Comparison of ENCODE assay signal across 19 cellular contexts in the genomic region with DNA sequence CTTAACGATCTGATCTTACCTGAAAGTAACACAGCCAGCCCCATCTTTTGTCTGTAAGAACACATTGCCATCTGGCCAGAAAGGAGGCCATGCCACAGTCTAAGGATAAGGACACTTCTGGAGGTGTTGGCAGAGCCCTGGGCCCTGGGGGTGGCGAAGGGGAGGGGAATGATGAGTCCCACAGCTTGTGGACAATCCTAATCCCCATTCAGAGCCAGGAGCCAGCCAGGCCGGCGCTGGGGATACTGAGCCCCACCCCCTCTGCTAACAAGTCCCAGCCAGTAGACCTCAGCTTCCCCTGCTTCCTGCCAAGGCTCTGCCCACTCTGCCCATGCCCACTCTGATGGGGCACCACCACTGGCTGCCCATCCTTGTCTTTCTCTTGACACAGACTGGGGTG.
DNase-seq lines count a peak whose midpoint lies in the region; FAIRE-seq and TF ChIP-seq lines count a peak whose summit lies in the region.
"Had no signal": no experiment of that assay in that cellular context is flagged by ENCODE, and none has a peak within 500 bp of the region (broad histone marks: within the 10 kb centered on the region; RNA-seq: fewer than 3 reads in every experiment).

No MANE protein-coding gene starts in this region.

- no peak for TF ChIP-seq CTCF in D721Med (IDR thresholded peaks at IDR 0.05; ENCODE audit: insufficient read depth, missing control alignments)
- TF ChIP-seq CTCF in spleen (IDR thresholded peaks at IDR 0.05 in 8 of 11, conservative IDR thresholded peaks at IDR 0.05 in 3 of 11): no peak

- no peaks in the 10 kb centered on the region for H3K4me1 Mint-ChIP-seq in activated CD4-positive, alpha-beta memory T cell treated with anti-CD3 and anti-CD28 coated beads, Interleukin-2, amount 10 ng/mL, durations not matched to agents 7 days and 5 days

- H3K4me1 ChIP-seq in spleen: peaks cover 0 to 12% (median 3%) of the 10 kb centered on the region in 6 donors
- H3K4me1 ChIP-seq: Caco-2 had no signal

- H3K27ac ChIP-seq in spleen: no peak overlapping the region
- H3K27ac ChIP-seq: C4-2B had no signal

- no peaks in the 10 kb centered on the region for H3K9me3 Mint-ChIP-seq in activated CD4-positive, alpha-beta memory T cell treated with anti-CD3 and anti-CD28 coated beads, Interleukin-2, amount 10 ng/mL, durations not matched to agents 7 days and 5 days
- H3K9me3 Mint-ChIP-seq: HFFc6 had no signal

- CTCF ChIA-PET in activated CD4-positive, alpha-beta memory T cell treated with anti-CD3 and anti-CD28 coated beads, Interleukin-2, amount 10 ng/mL, durations not matched to agents 7 days and 5 days (lab: Charles Lee): no interaction called here

- intact Hi-C loops in spleen (cut with DNase I; ENCODE audit: low total_unique reads): no loop called here

- H3K4me3 Mint-ChIP-seq in activated CD4-positive, alpha-beta memory T cell treated with anti-CD3 and anti-CD28 coated beads, Interleukin-2, amount 10 ng/mL, durations not matched to agents 7 days and 5 days: no peak overlapping the region
- H3K4me3 Mint-ChIP-seq: HFFc6 had no signal

- H3K27ac Mint-ChIP-seq in activated CD4-positive, alpha-beta memory T cell treated with anti-CD3 and anti-CD28 coated beads, Interleukin-2, amount 10 ng/mL, durations not matched to agents 7 days and 5 days: no peak overlapping the region
- H3K27ac Mint-ChIP-seq: HFFc6 had no signal

- TF ChIP-seq POLR2A in spleen (IDR thresholded peaks at IDR 0.05): no peak

- no peak for FAIRE-seq in D721Med (lab: Jason Lieb, UNC)
- FAIRE-seq: G401.6, GM12892, H1, K562, RCC 7860 had no signal

- 45 to 84% (median 65%) methylated on average over 2 to 4 of the region's 4 CpGs for WGBS in spleen, 5 donors

- peaks cover 0 to 6% (median 0%) of the 10 kb centered on the region in 7 donors for H3K27me3 ChIP-seq in spleen (replicated peaks in 1 of 7)

- no peaks in the 10 kb centered on the region for H3K36me3 Mint-ChIP-seq in activated CD4-positive, alpha-beta memory T cell treated with anti-CD3 and anti-CD28 coated beads, Interleukin-2, amount 10 ng/mL, durations not matched to agents 7 days and 5 days (ENCODE audit: low read depth)

- H3K9me3 ChIP-seq in spleen: no peaks in the 10 kb centered on the region
- H3K9me3 ChIP-seq: Caco-2 had no signal

- POLR2A ChIA-PET in activated CD4-positive, alpha-beta memory T cell treated with anti-CD3 and anti-CD28 coated beads, Interleukin-2, amount 10 ng/mL, durations not matched to agents 7 days and 5 days (lab: Charles Lee): no interaction called here

- no peak overlapping the region for H3K4me3 ChIP-seq in spleen
- H3K4me3 ChIP-seq: K562 had no signal

- H3K27me3 Mint-ChIP-seq in activated CD4-positive, alpha-beta memory T cell treated with anti-CD3 and anti-CD28 coated beads, Interleukin-2, amount 10 ng/mL, durations not matched to agents 7 days and 5 days: peaks cover 3% of the 10 kb centered on the region

- DNase-seq in D721Med (ENCODE audit: insufficient read length, low spot score) (peak; percentile 64), NCI-H2196 (lab: John Stamatoyannopoulos, UW; ENCODE audit: unreplicated experiment) (peak; percentile 77), cerebellar cortex (ENCODE audit: low spot score) (peak; percentile 18), spleen (peak; percentile 1), activated gamma-delta T cell treated with Interleukin-2 at 50 U/mL for 16 hours (no peak)
- no peak for DNase-seq in activated CD4-positive, alpha-beta memory T cell treated with anti-CD3 and anti-CD28 coated beads, Interleukin-2, amount 10 ng/mL, durations not matched to agents 7 days and 5 days
- DNase-seq in stimulated activated naive CD4-positive, alpha-beta T cell (lab: John Stamatoyannopoulos, UW): no peak
- DNase-seq: Caco-2, HFFc6, NCI-H1105 treated with DMSO at 0.1 percent for 48 hours, NCI-H187 treated with DMSO at 0.1 percent for 48 hours, NCI-H345, NCI-H774 had no signal

- no peaks in the 10 kb centered on the region for H3K36me3 ChIP-seq in spleen

Comparison
In these comparisons a context has a peak if more than half of its experiments do, and no peak if none do; other contexts are left out.
1. DNase-seq: peak in D721Med (single experiment), NCI-H2196 (single experiment), cerebellar cortex (single experiment) and spleen (single experiment); none in activated gamma-delta T cell treated with Interleukin-2 at 50 U/mL for 16 hours (single experiment), activated CD4-positive, alpha-beta memory T cell treated with anti-CD3 and anti-CD28 coated beads, Interleukin-2, amount 10 ng/mL, durations not matched to agents 7 days and 5 days (single experiment) and stimulated activated naive CD4-positive, alpha-beta T cell (0 of 6).